In the genomic region with DNA sequence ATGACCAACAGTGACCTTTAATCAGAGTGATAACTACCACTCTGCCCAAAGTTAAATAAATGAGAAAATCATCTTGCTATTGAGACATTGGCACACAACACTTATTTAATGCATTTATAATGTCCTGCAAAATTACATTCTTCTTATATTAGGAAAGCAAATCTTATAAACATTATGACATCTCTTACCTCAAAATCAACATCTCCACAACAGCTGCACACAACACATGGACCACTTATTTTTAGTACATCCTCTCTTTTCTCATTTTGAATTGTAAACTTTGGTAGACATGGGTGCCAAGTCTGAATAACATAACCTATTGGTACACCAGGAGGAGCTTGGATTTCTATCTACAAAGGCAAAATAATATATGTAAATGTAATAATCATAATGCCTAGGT, we compare ENCODE assay signal across 21 cellular contexts. TPM values are rescaled to one million over a fixed set of nuclear protein-coding genes. Genes with fewer than 3 reads are reported as not detected.
DNase-seq lines count a peak whose midpoint lies in the region; ATAC-seq, FAIRE-seq and TF ChIP-seq lines count a peak whose summit lies in the region.
"Had no signal": no experiment of that assay in that cellular context is flagged by ENCODE, and none has a peak within 500 bp of the region (broad histone marks: within the 10 kb centered on the region; RNA-seq: fewer than 3 reads in every experiment).

No MANE protein-coding gene starts in this region.

- H3K36me3 Mint-ChIP-seq in activated CD4-positive, alpha-beta T cell treated with anti-CD3 and anti-CD28 coated beads, Interleukin-2, amount 10 ng/mL, durations not matched to agents 24 days and 14 days (ENCODE audit: low read depth), result peaks cover 55% of the 10 kb centered on the region

- no peak overlapping the region for H3K4me3 Mint-ChIP-seq in activated CD4-positive, alpha-beta T cell treated with anti-CD3 and anti-CD28 coated beads, Interleukin-2, amount 10 ng/mL, durations not matched to agents 24 days and 14 days
- H3K4me3 Mint-ChIP-seq: CD4-positive, CD25-positive, alpha-beta regulatory T cell; H9; IgD-negative memory B cell had no signal

- H3K27me3 ChIP-seq in HUES6 (ENCODE audit: control insufficient read depth, insufficient read depth, low read length) (no peaks in the 10 kb centered on the region), neutrophil (no peaks in the 10 kb centered on the region), pancreas (no peaks in the 10 kb centered on the region)
- H3K27me3 ChIP-seq: BLaER1 had no signal

- FAIRE-seq in pancreas (lab: Jason Lieb, UNC), result no peak
- FAIRE-seq: GM12878, GM18507 had no signal

- no peak for ATAC-seq in GM19397 (IDR thresholded peaks at IDR 0.05; ENCODE audit: unreplicated experiment)
- ATAC-seq in pancreas, result no peak
- ATAC-seq: GM12878 had no signal

- H3K4me1 ChIP-seq in HUES6 (ENCODE audit: control insufficient read depth, insufficient read depth, low read length) (peaks cover 39% of the 10 kb centered on the region), neutrophil (ENCODE audit: control insufficient read depth in 1 of 2, insufficient read depth in 1 of 2, low read depth in 1 of 2, low read length in 1 of 2) (no peaks in the 10 kb centered on the region), pancreas (peaks cover 0 to 20% (median 15%) of the 10 kb centered on the region in 3 donors)
- H3K4me1 ChIP-seq: BLaER1 had no signal

- H3K4me1 Mint-ChIP-seq in activated CD4-positive, alpha-beta T cell treated with anti-CD3 and anti-CD28 coated beads, Interleukin-2, amount 10 ng/mL, durations not matched to agents 24 days and 14 days, result peaks cover 20% of the 10 kb centered on the region
- H3K4me1 Mint-ChIP-seq: CD4-positive, CD25-positive, alpha-beta regulatory T cell; IgD-negative memory B cell had no signal

- intact Hi-C loops in activated CD4-positive, alpha-beta T cell treated with anti-CD3 and anti-CD28 coated beads, Interleukin-2, amount 10 ng/mL, durations not matched to agents 24 days and 14 days (cut with micrococcal nuclease), result no loop called here
- intact Hi-C loops in pancreas (cut with DNase I), result no loop called here

- no peaks in the 10 kb centered on the region for H3K27me3 Mint-ChIP-seq in activated CD4-positive, alpha-beta T cell treated with anti-CD3 and anti-CD28 coated beads, Interleukin-2, amount 10 ng/mL, durations not matched to agents 24 days and 14 days
- H3K27me3 Mint-ChIP-seq: CD4-positive, CD25-positive, alpha-beta regulatory T cell; IgD-negative memory B cell had no signal

- no peak for DNase-seq in activated CD4-positive, alpha-beta T cell treated with anti-CD3 and anti-CD28 coated beads, Interleukin-2, amount 10 ng/mL, durations not matched to agents 24 days and 14 days
- DNase-seq in activated CD4-positive, alpha-beta T cell treated with anti-CD3 and anti-CD28 coated beads, Interleukin-2, amount 50 U/mL, for 48 hours, result no peak
- DNase-seq in fibroblast of gingiva (ENCODE audit: low read depth) (peak; percentile 56), pancreas (no peak), retina (no peak)
- DNase-seq: AML-193; CD4-positive, CD25-positive, alpha-beta regulatory T cell; DMS79; GOT3; H9 had no signal

- no peak overlapping the region for H3K9ac ChIP-seq in HUES6 (ENCODE audit: low read length)
- H3K9ac ChIP-seq: BLaER1 had no signal

- no peaks in the 10 kb centered on the region for H3K9me3 ChIP-seq in HUES6 (ENCODE audit: control insufficient read depth, insufficient read depth, low read depth, low read length)
- no peaks in the 10 kb centered on the region for H3K9me3 ChIP-seq in neutrophil
- no peaks in the 10 kb centered on the region for H3K9me3 ChIP-seq in pancreas
- H3K9me3 ChIP-seq: BLaER1 had no signal

- TF ChIP-seq CTCF in neutrophil (IDR thresholded peaks at IDR 0.05) (no peak), pancreas (IDR thresholded peaks at IDR 0.05) (no peak)

- peak overlapping the region; percentile 64 for H3K27ac Mint-ChIP-seq in activated CD4-positive, alpha-beta T cell treated with anti-CD3 and anti-CD28 coated beads, Interleukin-2, amount 10 ng/mL, durations not matched to agents 24 days and 14 days
- H3K27ac Mint-ChIP-seq: CD4-positive, CD25-positive, alpha-beta regulatory T cell; IgD-negative memory B cell had no signal

- H3K36me3 ChIP-seq in HUES6 (ENCODE audit: control insufficient read depth, insufficient read depth, low read length) (peaks cover 25% of the 10 kb centered on the region), neutrophil (peaks cover 87% of the 10 kb centered on the region), pancreas (peaks cover 0 to 5% (median 0%) of the 10 kb centered on the region in 3 donors)

- H3K9me3 Mint-ChIP-seq in activated CD4-positive, alpha-beta T cell treated with anti-CD3 and anti-CD28 coated beads, Interleukin-2, amount 10 ng/mL, durations not matched to agents 24 days and 14 days, result no peaks in the 10 kb centered on the region
- H3K9me3 Mint-ChIP-seq: CD4-positive, CD25-positive, alpha-beta regulatory T cell; H9; IgD-negative memory B cell had no signal

- peak overlapping the region; percentile 88; the same call in 1 of the 2 replicates for H3K27ac ChIP-seq in HUES6 (ENCODE audit: low read depth, low read length)
- peak overlapping the region; percentile 3 for H3K27ac ChIP-seq in neutrophil
- H3K27ac ChIP-seq in pancreas, result no peak overlapping the region
- H3K27ac ChIP-seq: 22Rv1, BLaER1, HL-60 had no signal

- H3K4me3 ChIP-seq in HUES6 (ENCODE audit: low read depth, low read length), result no peak overlapping the region
- no peak overlapping the region for H3K4me3 ChIP-seq in neutrophil (ENCODE audit: low read depth in 1 of 2, low read length in 1 of 2)
- H3K4me3 ChIP-seq in pancreas, result no peak overlapping the region
- H3K4me3 ChIP-seq: BLaER1, GM12878 had no signal

RNA-seq across cellular contexts. Expression of a gene that starts 23.1 kb away (rescaled TPM):
- total RNA-seq in activated CD4-positive, alpha-beta T cell treated with anti-CD3 and anti-CD28 coated beads, Interleukin-2, amount 10 ng/mL, durations not matched to agents 24 days and 14 days, result 84.2 and 86.0 TPM in 2 replicates
- 100 to 1,000 TPM in 1 of 6 donors, 10 to 100 TPM in 5; 35.0 to 117 (median 40.7) TPM for total RNA-seq in pancreas
- polyA plus RNA-seq in pancreas, result 10 to 100 TPM; 23.8 to 46.8 TPM
- total RNA-seq: G401 had no signal

RNA-seq across cellular contexts. Expression of a gene that starts 52.0 kb away (rescaled TPM):
- total RNA-seq in activated CD4-positive, alpha-beta T cell treated with anti-CD3 and anti-CD28 coated beads, Interleukin-2, amount 10 ng/mL, durations not matched to agents 24 days and 14 days, result not detected in 2 replicates
- total RNA-seq in pancreas, result 1 to 10 TPM in 1 of 6 donors, under 1 TPM in 5; 0.35 to 1.2 (median 0.72) TPM
- under 1 TPM; 0.30 to 0.77 TPM for polyA plus RNA-seq in pancreas
- total RNA-seq: A673; CD4-positive, CD25-positive, alpha-beta regulatory T cell; G401; GM12878; H9 had no signal
- polyA plus RNA-seq: GM12878, IgD-negative memory B cell had no signal

Comparison
In these comparisons a context has a peak if more than half of its experiments do, and no peak if none do; other contexts are left out.
1. H3K27ac ChIP-seq: peak in HUES6 (single experiment) and neutrophil (single experiment); none in pancreas (0 of 4).